ENCODE assay signal across 16 cellular contexts in genomic region chr18:78911751-78912283, GRCh38.
A peak's percentile ranks its signal among the peaks of the same experiment; 100 is the strongest.
DNase-seq lines count a peak whose midpoint lies in the region; TF ChIP-seq lines count a peak whose summit lies in the region.
"Had no signal": no experiment of that assay in that cellular context is flagged by ENCODE, and none has a peak within 500 bp of the region (broad histone marks: within the 10 kb centered on the region; RNA-seq: fewer than 3 reads in every experiment).

No MANE protein-coding gene starts in this region.

- DNase-seq in activated CD8-positive, alpha-beta memory T cell treated with anti-CD3 and anti-CD28 coated beads for 24 hours = peak; percentile 17
- DNase-seq in activated CD8-positive, alpha-beta memory T cell treated with anti-CD3 and anti-CD28 coated beads, Interleukin-2, amount 50 U/mL, for 48 hours = no peak
- DNase-seq in ecto neural progenitor cell (ENCODE audit: low spot score) = peak; percentile 23
- DNase-seq in osteoblast (ENCODE audit: insufficient read length, low spot score, missing footprints) = peak; percentile 58
- no peak for DNase-seq in esophagus muscularis mucosa (ENCODE audit: extremely low spot score)
- DNase-seq in GM10248 (ENCODE audit: extremely low spot score) = no peak
- DNase-seq in SW 1271 (lab: John Stamatoyannopoulos, UW) = no peak
- DNase-seq: 8988T; Calu3; CD4-positive, alpha-beta memory T cell; DMS79 treated with DMSO at 0.1 percent for 48 hours; GF-D8; HFFc6 had no signal

- intact Hi-C loops in esophagus muscularis mucosa (cut with DNase I) = no loop called here

- POLR2A ChIA-PET in GM10248 (lab: Yijun Ruan, JAX) = no interaction called here

- H4K20me1 ChIP-seq in osteoblast (ENCODE audit: insufficient read depth, low read length) = no peaks in the 10 kb centered on the region
- H4K20me1 ChIP-seq: BLaER1 had no signal

- TF ChIP-seq CTCF in osteoblast (IDR thresholded peaks at IDR 0.05; ENCODE audit: extremely low read depth, low read depth, low read length) (no peak), esophagus muscularis mucosa (IDR thresholded peaks at IDR 0.05) (no peak), GM10248 (IDR thresholded peaks at IDR 0.05; ENCODE audit: control extremely low read depth, extremely low read depth, low read depth, missing control alignments) (no peak)

- no peaks in the 10 kb centered on the region for H3K36me3 ChIP-seq in osteoblast (ENCODE audit: insufficient read depth, low read length)
- no peaks in the 10 kb centered on the region for H3K36me3 ChIP-seq in esophagus muscularis mucosa
- H3K36me3 ChIP-seq: BLaER1 had no signal

- no peak overlapping the region for H3K4me2 ChIP-seq in osteoblast (ENCODE audit: insufficient read depth, low read length)

- H3K4me1 ChIP-seq in osteoblast (ENCODE audit: insufficient read depth, low read length) (no peaks in the 10 kb centered on the region), esophagus muscularis mucosa (no peaks in the 10 kb centered on the region)

- WGBS in esophagus muscularis mucosa = 84% methylated on average over 1 of the region's 1 CpG

- H2AFZ ChIP-seq in osteoblast (ENCODE audit: low read length) = no peak overlapping the region

- no peaks in the 10 kb centered on the region for H3K79me2 ChIP-seq in osteoblast (ENCODE audit: insufficient read depth, low read length)

- H3K27me3 ChIP-seq in osteoblast (ENCODE audit: insufficient read depth, low read length) (no peaks in the 10 kb centered on the region), esophagus muscularis mucosa (peaks cover 0 to 44% (median 0%) of the 10 kb centered on the region in 4 donors)
- H3K27me3 ChIP-seq: BLaER1 had no signal

- H3K27ac ChIP-seq in osteoblast (ENCODE audit: low read depth, low read length) (no peak overlapping the region), esophagus muscularis mucosa (replicated peaks in 1 of 4) (no peak overlapping the region)
- H3K27ac ChIP-seq: BLaER1, HL-60 had no signal

- TF ChIP-seq POLR2A in esophagus muscularis mucosa (IDR thresholded peaks at IDR 0.05; ENCODE audit: low read depth) = no peak

- no peak for TF ChIP-seq EP300 in esophagus muscularis mucosa (IDR thresholded peaks at IDR 0.05)

- CTCF ChIA-PET in GM10248 (lab: Yijun Ruan, JAX) = interaction anchor here (1.1 kb wide), 1 partner anchor 16 kb away, joined by 4 read pairs; no protein-coding TSS in a partner anchor

- H3K9me3 ChIP-seq in osteoblast (ENCODE audit: low read depth, low read length) (no peaks in the 10 kb centered on the region), esophagus muscularis mucosa (no peaks in the 10 kb centered on the region)
- H3K9me3 ChIP-seq: BLaER1 had no signal

- H3K4me3 ChIP-seq in osteoblast (ENCODE audit: insufficient read depth, low read length) = no peak overlapping the region
- no peak overlapping the region for H3K4me3 ChIP-seq in esophagus muscularis mucosa
- H3K4me3 ChIP-seq: BLaER1, GM12878 had no signal

Comparison
In these comparisons a context has a peak if more than half of its experiments do, and no peak if none do; other contexts are left out.
1. DNase-seq: peak in activated CD8-positive, alpha-beta memory T cell treated with anti-CD3 and anti-CD28 coated beads for 24 hours (single experiment), ecto neural progenitor cell (single experiment) and osteoblast (single experiment); none in activated CD8-positive, alpha-beta memory T cell treated with anti-CD3 and anti-CD28 coated beads, Interleukin-2, amount 50 U/mL, for 48 hours (single experiment), esophagus muscularis mucosa (single experiment), GM10248 (single experiment) and SW 1271 (0 of 2).